Comparison of ENCODE assay signal across 16 cellular contexts in the genomic region with DNA sequence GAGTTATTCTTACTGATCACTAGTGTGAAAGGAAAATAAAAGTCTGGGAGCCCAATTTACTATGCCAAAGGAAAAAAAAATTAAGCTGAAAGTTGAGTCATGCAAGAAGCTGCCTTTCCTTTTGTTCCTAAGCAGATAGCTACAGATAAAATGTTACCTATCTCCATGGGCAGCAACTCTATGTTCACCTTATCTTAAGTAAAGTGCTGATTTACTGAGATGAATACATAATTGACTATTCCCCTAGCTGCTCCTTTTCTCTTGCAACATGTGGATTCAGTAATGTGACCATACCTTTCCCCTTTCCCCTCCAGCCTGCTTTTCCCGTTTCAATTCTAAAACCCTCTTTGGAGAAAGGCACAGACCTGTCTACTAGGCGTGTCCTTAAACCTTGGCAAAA.
"Had no signal": no experiment of that assay in that cellular context is flagged by ENCODE, and none has a peak within 500 bp of the region (broad histone marks: within the 10 kb centered on the region; RNA-seq: fewer than 3 reads in every experiment).

No MANE protein-coding gene starts in this region.

- H3K27ac ChIP-seq: coronary artery, foreskin keratinocyte, sigmoid colon, spleen, stomach, testis had no signal

- H3K4me1 Mint-ChIP-seq: immature natural killer cell had no signal

- H3K4me3 ChIP-seq: coronary artery, sigmoid colon, spleen, stomach, testis had no signal

- H3K27ac Mint-ChIP-seq: activated B cell treated with CpG ODN at 0.5 μM for 24 hours; activated CD4-positive, alpha-beta T cell treated with anti-CD3 and anti-CD28 coated beads, Interleukin-2, amount 10 ng/mL, durations not matched to agents 24 days and 14 days; activated CD8-positive, alpha-beta T cell treated with anti-CD3 and anti-CD28 coated beads, Interleukin-2, amount 10 ng/mL, durations not matched to agents 7 days and 5 days; activated naive CD4-positive, alpha-beta T cell treated with anti-CD3 and anti-CD28 coated beads, Interleukin-2, amount 50 U/mL, for 72 hours; immature natural killer cell had no signal

- H3K36me3 ChIP-seq: sigmoid colon, spleen, stomach had no signal

- H3K9me3 Mint-ChIP-seq: activated B cell treated with CpG ODN at 0.5 μM for 24 hours; activated CD4-positive, alpha-beta T cell treated with anti-CD3 and anti-CD28 coated beads, Interleukin-2, amount 10 ng/mL, durations not matched to agents 24 days and 14 days; activated naive CD4-positive, alpha-beta T cell treated with anti-CD3 and anti-CD28 coated beads, Interleukin-2, amount 50 U/mL, for 72 hours; immature natural killer cell had no signal

- H3K27me3 Mint-ChIP-seq: activated B cell treated with CpG ODN at 0.5 μM for 24 hours had no signal

- H3K4me1 ChIP-seq: sigmoid colon, spleen, stomach, testis had no signal

- H3K36me3 Mint-ChIP-seq: activated naive CD4-positive, alpha-beta T cell treated with anti-CD3 and anti-CD28 coated beads, Interleukin-2, amount 50 U/mL, for 72 hours; immature natural killer cell had no signal

- H3K4me3 Mint-ChIP-seq: activated B cell treated with CpG ODN at 0.5 μM for 24 hours; activated CD4-positive, alpha-beta T cell treated with anti-CD3 and anti-CD28 coated beads, Interleukin-2, amount 10 ng/mL, durations not matched to agents 24 days and 14 days; activated CD8-positive, alpha-beta T cell treated with anti-CD3 and anti-CD28 coated beads, Interleukin-2, amount 10 ng/mL, durations not matched to agents 7 days and 5 days; immature natural killer cell had no signal

- DNase-seq: activated B cell treated with CpG ODN at 0.5 μM for 24 hours; activated CD4-positive, alpha-beta T cell treated with anti-CD3 and anti-CD28 coated beads, Interleukin-2, amount 10 ng/mL, durations not matched to agents 24 days and 14 days; activated CD8-positive, alpha-beta memory T cell treated with anti-CD3 and anti-CD28 coated beads, Interleukin-2, amount 50 U/mL, for 4 hours; activated CD8-positive, alpha-beta T cell treated with anti-CD3 and anti-CD28 coated beads, Interleukin-2, amount 10 ng/mL, durations not matched to agents 7 days and 5 days; activated gamma-delta T cell; activated T-cell treated with anti-CD3 and anti-CD28 coated beads, Interleukin-2, amount 50 U/mL, for 48 hours; central memory CD4-positive, alpha-beta T cell; foreskin keratinocyte; immature natural killer cell; sigmoid colon; spleen; stimulated activated CD4-positive, alpha-beta T cell treated with anti-CD3 and anti-CD28 coated beads, Interleukin-1b, Interleukin-23, amount 100 ng/mL, for 48 hours; stomach; testis had no signal

- ATAC-seq: activated CD8-positive, alpha-beta T cell treated with anti-CD3 and anti-CD28 coated beads, Interleukin-2, amount 10 ng/mL, durations not matched to agents 7 days and 5 days; activated naive CD4-positive, alpha-beta T cell treated with anti-CD3 and anti-CD28 coated beads, Interleukin-2, amount 50 U/mL, for 72 hours; foreskin keratinocyte had no signal

- H3K9me3 ChIP-seq: sigmoid colon, spleen, stomach, testis had no signal

- H3K27me3 ChIP-seq: foreskin keratinocyte, sigmoid colon, spleen, stomach, testis had no signal
